In the genomic region with DNA sequence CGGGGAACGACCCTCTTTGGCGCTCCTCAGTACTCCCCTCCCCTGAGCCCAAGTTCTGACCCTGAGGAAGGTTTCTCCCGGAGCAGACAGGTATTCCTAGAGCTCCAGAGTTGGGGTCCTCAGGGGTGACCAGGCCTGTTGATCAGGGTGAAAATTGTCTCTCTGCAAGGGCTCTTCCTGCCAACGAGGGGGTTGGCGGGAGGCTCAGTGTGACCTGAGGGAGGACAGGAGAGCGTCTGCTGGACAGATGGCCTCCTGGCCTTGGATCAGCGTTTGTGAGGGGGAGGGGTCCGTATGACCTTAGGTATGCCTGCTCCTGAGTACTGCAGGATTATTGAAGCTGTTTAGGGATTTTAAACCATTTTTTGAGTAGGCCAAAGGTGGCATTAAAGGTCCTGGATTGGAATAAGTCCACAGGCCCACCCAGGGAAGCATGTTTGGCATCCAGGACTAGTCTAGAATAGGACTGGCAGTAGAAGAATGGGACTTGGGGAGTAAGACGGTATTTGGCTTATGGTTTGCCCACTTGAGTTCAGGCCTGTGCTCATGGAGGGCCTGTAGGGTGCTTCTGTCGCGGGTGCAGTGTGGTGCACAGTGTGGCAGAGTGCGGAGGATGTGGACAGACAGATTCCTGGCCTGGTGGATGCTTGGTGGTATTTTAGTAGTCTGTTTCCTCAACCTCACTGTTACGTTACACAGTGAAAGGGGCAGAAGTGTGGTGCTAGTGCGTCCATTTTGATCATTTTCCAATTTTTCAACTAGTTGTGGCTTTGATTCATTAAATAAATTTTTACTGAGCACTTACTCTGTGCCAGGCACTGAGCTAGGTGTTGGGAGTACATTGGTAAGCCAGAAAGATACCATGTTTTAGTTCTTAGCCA, we compare ENCODE assay signal across 8 cellular contexts. TPM values are rescaled to one million over a fixed set of nuclear protein-coding genes. Genes with fewer than 3 reads are reported as not detected.
DNase-seq lines count a peak whose midpoint lies in the region; ATAC-seq and TF ChIP-seq lines count a peak whose summit lies in the region.

No MANE protein-coding gene starts in this region.

- BruUV-seq in PC-9 (replicated peaks; lab: Mats Ljungman, UMichigan), result TSS peak; percentile 56

- H3K36me3 ChIP-seq in PC-9 (ENCODE audit: low read depth), result no peaks in the 10 kb centered on the region

- peak; percentile 3 for ATAC-seq in HG02870 (IDR thresholded peaks at IDR 0.05; ENCODE audit: unreplicated experiment)
- peak; percentile 3 for ATAC-seq in foreskin keratinocyte

- H3F3A ChIP-seq in PC-9 (ENCODE audit: insufficient read depth, low read depth), result peaks cover 24% of the 10 kb centered on the region; the same call in 1 of the 2 replicates

- H3K27ac ChIP-seq in PC-9, result peak overlapping the region; percentile 27
- peak overlapping the region; percentile 14 for H3K27ac ChIP-seq in foreskin keratinocyte

- peaks cover 4% of the 10 kb centered on the region for H3K36me3 Mint-ChIP-seq in osteocyte (ENCODE audit: unreplicated experiment)

- H3K4me3 Mint-ChIP-seq in osteocyte (ENCODE audit: unreplicated experiment), result peak overlapping the region; percentile 91

- peak overlapping the region; percentile 91 for H3K4me3 ChIP-seq in PC-9

- peak overlapping the region; percentile 88 for H3K27ac Mint-ChIP-seq in osteocyte (ENCODE audit: unreplicated experiment)

- TF ChIP-seq CTCF in PC-9 (conservative IDR thresholded peaks at IDR 0.05) (no peak), foreskin keratinocyte (conservative IDR thresholded peaks at IDR 0.05) (peak; percentile 6), osteocyte (IDR thresholded peaks at IDR 0.05) (no peak)

- H3K4me1 ChIP-seq in PC-9 (replicated peaks; ENCODE audit: insufficient read depth) (peaks cover 39% of the 10 kb centered on the region), foreskin keratinocyte (peaks cover 4% of the 10 kb centered on the region)

- POLR2A ChIA-PET in PC-9 (lab: Charles Lee; ENCODE audit: unreplicated experiment), result interaction anchor here (0.6 kb wide), 1 partner anchor 92 kb away, joined by 6 read pairs; no protein-coding TSS in a partner anchor

- H4K20me1 ChIP-seq in PC-9 (ENCODE audit: insufficient read depth), result peaks cover 37% of the 10 kb centered on the region

- peak overlapping the region; percentile 98 for H3K4me2 ChIP-seq in PC-9

- peaks cover 63% of the 10 kb centered on the region for H3K79me2 ChIP-seq in PC-9 (ENCODE audit: low read depth)

- H3K4me1 Mint-ChIP-seq in osteocyte (ENCODE audit: unreplicated experiment), result peaks cover 52% of the 10 kb centered on the region

- H3K9me3 Mint-ChIP-seq in osteocyte (ENCODE audit: unreplicated experiment), result no peaks in the 10 kb centered on the region

- H2AFZ ChIP-seq in PC-9, result peak overlapping the region; percentile 52; the same call in 1 of the 2 replicates

- H3K9me3 ChIP-seq in PC-9 (ENCODE audit: insufficient read depth, low read depth), result no peaks in the 10 kb centered on the region

- CTCF ChIA-PET in PC-9 (lab: Charles Lee), result interaction anchor here (0.5 kb wide), 1 partner anchor 13 kb away, joined by 4 read pairs; no protein-coding TSS in a partner anchor

- DNase-seq in D341Med (ENCODE audit: low spot score) (peak; percentile 37), PC-9 (peak in 1 of 2 experiments; percentile 13), foreskin keratinocyte (peak in 1 of 2 donors; percentile 22), osteocyte (ENCODE audit: extremely low spot score, unreplicated experiment) (no peak), NCI-H2107 (lab: John Stamatoyannopoulos, UW) (no peak), COR-L47 (lab: John Stamatoyannopoulos, UW) (no peak)
- peak; percentile 36 for DNase-seq in activated effector memory CD4-positive, alpha-beta T cell treated with Interleukin-2 at 50 U/mL for 16 hours

- intact Hi-C loops in PC-9 (cut with micrococcal nuclease; ENCODE audit: unreplicated experiment), result loop anchor here (1.0 to 5.0 kb wide), 4 partner anchors 15 to 179 kb away; a partner anchor contains a TSS

- H3K27me3 Mint-ChIP-seq in osteocyte (ENCODE audit: unreplicated experiment), result no peaks in the 10 kb centered on the region

- H3K27me3 ChIP-seq in PC-9 (ENCODE audit: insufficient read depth, low read depth) (no peaks in the 10 kb centered on the region), foreskin keratinocyte (no peaks in the 10 kb centered on the region)

- H3K9me2 ChIP-seq in PC-9 (ENCODE audit: insufficient read depth), result no peaks in the 10 kb centered on the region

RNA-seq across cellular contexts. Expression of a gene that starts 1.0 kb away (rescaled TPM):
- total RNA-seq in PC-9 (2021) (20.8 and 27.5 TPM in 2 replicates), foreskin keratinocyte (13.1 and 13.5 TPM in 2 replicates), osteocyte (30.1 and 31.0 TPM in 2 replicates)
- 5.5 and 6.8 TPM in 2 replicates for polyA plus RNA-seq in foreskin keratinocyte

RNA-seq across cellular contexts. Expression of a gene that starts 33.4 kb away (rescaled TPM):
- total RNA-seq in PC-9 (2021) (146 and 174 TPM in 2 replicates), foreskin keratinocyte (127 and 135 TPM in 2 replicates), osteocyte (201 and 202 TPM in 2 replicates)
- polyA plus RNA-seq in foreskin keratinocyte, result 141 and 143 TPM in 2 replicates

Comparison
In these comparisons a context has a peak if more than half of its experiments do, and no peak if none do; other contexts are left out.
1. DNase-seq: peak in D341Med (single experiment) and activated effector memory CD4-positive, alpha-beta T cell treated with Interleukin-2 at 50 U/mL for 16 hours (single experiment); none in osteocyte (single experiment), NCI-H2107 (single experiment) and COR-L47 (single experiment).